8 cellular contexts compared by ENCODE assay signal in the genomic region with DNA sequence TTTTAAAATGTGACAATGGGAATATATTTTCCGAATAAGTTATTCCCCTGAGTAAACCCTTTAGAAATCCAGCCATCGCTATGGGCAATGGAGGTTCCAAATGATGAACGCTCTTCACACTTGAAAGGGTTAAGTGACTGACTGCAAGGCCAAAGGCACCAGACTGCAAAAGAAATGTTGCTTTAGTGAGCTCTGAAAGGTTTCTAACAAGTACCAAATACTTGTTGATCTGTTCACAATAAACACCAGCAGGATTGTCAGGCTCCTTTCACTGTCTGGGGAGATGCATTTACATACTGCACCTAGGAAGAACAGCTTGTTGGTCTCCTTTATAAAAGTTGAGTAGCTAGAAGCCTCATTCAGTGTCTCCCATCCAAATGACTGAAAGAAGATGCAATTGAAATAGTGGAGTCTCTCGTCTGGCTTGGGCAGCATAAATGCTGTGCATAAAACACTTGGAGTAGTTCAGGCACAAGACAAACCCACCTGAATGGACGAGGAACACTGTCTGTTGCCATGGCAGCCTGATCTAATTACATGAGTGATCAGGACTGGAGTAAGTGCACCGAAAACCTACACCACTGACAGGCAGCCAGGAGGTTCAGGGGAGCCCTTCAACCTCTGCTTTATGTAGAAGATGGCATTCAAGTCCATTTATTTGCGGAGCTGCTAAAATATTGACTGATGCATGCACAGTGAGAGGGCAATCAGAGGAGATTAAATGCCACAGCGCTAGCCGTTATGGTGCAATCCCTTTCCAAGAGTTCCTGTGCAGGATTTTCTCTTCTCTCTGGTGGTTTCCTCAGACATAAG. TPM values are rescaled to one million over a fixed set of nuclear protein-coding genes. Genes with fewer than 3 reads are reported as not detected.
A peak's percentile ranks its signal among the peaks of the same experiment; 100 is the strongest.
DNase-seq lines count a peak whose midpoint lies in the region; ATAC-seq and TF ChIP-seq lines count a peak whose summit lies in the region.

No MANE protein-coding gene starts in this region.

- 35 to 58% methylated on average over 9 of the region's 9 CpGs for WGBS in sigmoid colon, 2 donors

- no peaks in the 10 kb centered on the region for H3K9me3 ChIP-seq in sigmoid colon

- H3K9me3 Mint-ChIP-seq in stimulated activated naive CD8-positive, alpha-beta T cell treated with anti-CD3 and anti-CD28 coated beads, Interleukin-15, Interleukin-2, amounts not matched to agents 100 ng/mL and 50 ng/mL, for 24 hours: no peaks in the 10 kb centered on the region

- H3K4me3 ChIP-seq in fibroblast of the aortic adventitia (ENCODE audit: low read depth, low read length) (peak overlapping the region; percentile 92), sigmoid colon (peak overlapping the region in 3 of 4 donors; percentile 80 to 96 (median 84))

- H3K27ac Mint-ChIP-seq in stimulated activated naive CD8-positive, alpha-beta T cell treated with anti-CD3 and anti-CD28 coated beads, Interleukin-15, Interleukin-2, amounts not matched to agents 100 ng/mL and 50 ng/mL, for 24 hours: no peak overlapping the region

- DNase-seq in stimulated activated naive CD8-positive, alpha-beta T cell treated with anti-CD3 and anti-CD28 coated beads, Interleukin-15, Interleukin-2, amounts not matched to agents 100 U/mL and 50 U/mL, for 24 hours: no peak
- DNase-seq in T-helper 22 cell (ENCODE audit: low read depth) (peak; percentile 35), fibroblast of the aortic adventitia (ENCODE audit: low read depth) (no peak), sigmoid colon (no peak), NCI-H774 (lab: John Stamatoyannopoulos, UW) (no peak), AG20443 (ENCODE audit: low spot score) (no peak)
- DNase-seq in stimulated activated CD4-positive, alpha-beta T cell treated with anti-CD3 and anti-CD28 coated beads, Interleukin-12 subunit alpha, Interleukin-12 subunit beta, amount 100 ng/mL, for 4 hours: no peak

- intact Hi-C loops in sigmoid colon (cut with DNase I): loop anchor here (5.0 kb wide), 1 partner anchor 76 kb away; no protein-coding TSS in a partner anchor

- H3K27me3 ChIP-seq in sigmoid colon: no peaks in the 10 kb centered on the region

- H3K36me3 ChIP-seq in sigmoid colon: no peaks in the 10 kb centered on the region

- peaks cover 73% of the 10 kb centered on the region for H3K4me1 Mint-ChIP-seq in stimulated activated naive CD8-positive, alpha-beta T cell treated with anti-CD3 and anti-CD28 coated beads, Interleukin-15, Interleukin-2, amounts not matched to agents 100 ng/mL and 50 ng/mL, for 24 hours (ENCODE audit: low read depth)

- TF ChIP-seq CTCF in fibroblast of the aortic adventitia (IDR thresholded peaks at IDR 0.05; ENCODE audit: insufficient read depth, low read length) (no peak), sigmoid colon (IDR thresholded peaks at IDR 0.05) (no peak)

- H3K27ac ChIP-seq in sigmoid colon: peak overlapping the region; percentile 97 to 99 (median 98)

- peaks cover 0 to 56% (median 51%) of the 10 kb centered on the region in 4 donors for H3K4me1 ChIP-seq in sigmoid colon

- H3K27me3 Mint-ChIP-seq in stimulated activated naive CD8-positive, alpha-beta T cell treated with anti-CD3 and anti-CD28 coated beads, Interleukin-15, Interleukin-2, amounts not matched to agents 100 ng/mL and 50 ng/mL, for 24 hours: no peaks in the 10 kb centered on the region

- peak overlapping the region; percentile 89 for H3K4me3 Mint-ChIP-seq in stimulated activated naive CD8-positive, alpha-beta T cell treated with anti-CD3 and anti-CD28 coated beads, Interleukin-15, Interleukin-2, amounts not matched to agents 100 ng/mL and 50 ng/mL, for 24 hours

- TF ChIP-seq POLR2A in sigmoid colon (IDR thresholded peaks at IDR 0.05): no peak

- no peak for ATAC-seq in stimulated activated naive CD8-positive, alpha-beta T cell treated with anti-CD3 and anti-CD28 coated beads, Interleukin-15, Interleukin-2, amounts not matched to agents 100 U/mL and 50 U/mL, for 24 hours

- no peak for TF ChIP-seq EP300 in sigmoid colon (IDR thresholded peaks at IDR 0.05)

- H3K36me3 Mint-ChIP-seq in stimulated activated naive CD8-positive, alpha-beta T cell treated with anti-CD3 and anti-CD28 coated beads, Interleukin-15, Interleukin-2, amounts not matched to agents 100 ng/mL and 50 ng/mL, for 24 hours (ENCODE audit: low read depth): peaks cover 13% of the 10 kb centered on the region

RNA-seq across cellular contexts. Expression of a gene that starts 2.9 kb away (rescaled TPM):
- 31.8 and 39.3 TPM in 2 replicates for total RNA-seq in fibroblast of the aortic adventitia (ENCODE audit: low replicate concordance)
- 10 to 100 TPM; 37.7 to 95.3 (median 59.9) TPM for total RNA-seq in sigmoid colon
- 1 to 10 TPM; 4.8 to 8.6 (median 7.2) TPM for polyA plus RNA-seq in sigmoid colon
